Comparison of ENCODE assay signal across 1 cellular context in the genomic region with DNA sequence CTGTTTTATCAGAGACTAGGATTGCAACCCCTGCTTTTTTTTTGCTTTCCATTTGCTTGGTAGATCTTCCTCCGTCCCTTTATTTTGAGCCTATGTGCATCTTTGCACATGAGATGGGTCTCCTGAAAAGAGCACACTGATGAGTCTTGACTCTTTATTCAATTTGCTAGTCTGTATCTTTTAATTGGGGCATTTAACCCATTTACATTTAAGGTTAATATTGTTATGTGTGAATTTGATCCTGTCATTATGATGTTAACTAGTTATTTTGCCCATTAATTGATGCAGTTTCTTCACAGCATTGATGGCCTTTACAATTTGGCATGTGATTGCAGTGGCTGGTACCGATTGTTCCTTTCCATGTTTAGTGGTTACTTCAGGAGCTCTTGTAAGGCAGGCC. TPM values are rescaled to one million over a fixed set of nuclear protein-coding genes. Genes with fewer than 3 reads are reported as not detected.
"Had no signal": no experiment of that assay in that cellular context is flagged by ENCODE, and none has a peak within 500 bp of the region (broad histone marks: within the 10 kb centered on the region; RNA-seq: fewer than 3 reads in every experiment).

No MANE protein-coding gene starts in this region.

RNA-seq across cellular contexts. Expression of gene ADGRV1, which starts 21.3 kb away (rescaled TPM):
- total RNA-seq: activated naive CD4-positive, alpha-beta T cell treated with anti-CD3 and anti-CD28 coated beads for 36 hours had no signal
